ENCODE assay signal across 9 cellular contexts in genomic region chr20:38748863-38749153, GRCh38. TPM values are rescaled to one million over a fixed set of nuclear protein-coding genes. Genes with fewer than 3 reads are reported as not detected.
DNase-seq lines count a peak whose midpoint lies in the region; ATAC-seq and TF ChIP-seq lines count a peak whose summit lies in the region.
"Had no signal": no experiment of that assay in that cellular context is flagged by ENCODE, and none has a peak within 500 bp of the region (broad histone marks: within the 10 kb centered on the region; RNA-seq: fewer than 3 reads in every experiment).

No MANE protein-coding gene starts in this region.

- peak overlapping the region; percentile 99 for H2AFZ ChIP-seq in DND-41 (ENCODE audit: low read depth, low read length)

- DNase-seq in DND-41, result peak; percentile 39
- no peak for DNase-seq in HFF-Myc (ENCODE audit: extremely low read depth, low read depth)
- DNase-seq in NCI-H510A (lab: John Stamatoyannopoulos, UW), result peak; percentile 48
- no peak for DNase-seq in immature natural killer cell
- peak; percentile 62 to 66 for DNase-seq in stimulated activated CD4-positive, alpha-beta T cell treated with anti-CD3 and anti-CD28 coated beads, Interleukin-2, amount 100 ng/mL, for 24 hours
- DNase-seq in A172 (ENCODE audit: low spot score), result no peak

- H3K27ac Mint-ChIP-seq in activated naive CD8-positive, alpha-beta T cell, result peak overlapping the region; percentile 87
- peak overlapping the region; percentile 44 to 97 (median 94) for H3K27ac Mint-ChIP-seq in immature natural killer cell

- no peaks in the 10 kb centered on the region for H3K27me3 Mint-ChIP-seq in activated naive CD8-positive, alpha-beta T cell
- H3K27me3 Mint-ChIP-seq in immature natural killer cell (ENCODE audit: low read depth in 3 of 3), result peaks cover 3 to 10% (median 7%) of the 10 kb centered on the region in 3 donors

- no peaks in the 10 kb centered on the region for H3K9me3 Mint-ChIP-seq in activated naive CD8-positive, alpha-beta T cell (ENCODE audit: low read depth)
- H3K9me3 Mint-ChIP-seq in immature natural killer cell, result no peaks in the 10 kb centered on the region

- peak overlapping the region; percentile 40 to 82 for H3K4me3 ChIP-seq in DND-41 (ENCODE audit: low read depth in 1 of 2, low read length in 2 of 2)
- H3K4me3 ChIP-seq in HFF-Myc (replicated peaks; ENCODE audit: low read depth, low read length), result peak overlapping the region; percentile 96

- no peaks in the 10 kb centered on the region for H3K27me3 ChIP-seq in DND-41 (ENCODE audit: insufficient read depth, low read length, poor library complexity)

- H3K27ac ChIP-seq in DND-41 (ENCODE audit: low read length), result peak overlapping the region; percentile 82

- H3K9ac ChIP-seq in DND-41 (ENCODE audit: low read depth, low read length), result peak overlapping the region; percentile 82

- H4K20me1 ChIP-seq in DND-41 (ENCODE audit: insufficient read depth, low read length), result no peaks in the 10 kb centered on the region

- H3K4me2 ChIP-seq in DND-41 (ENCODE audit: insufficient read depth, low read length), result peak overlapping the region; percentile 85

- TF ChIP-seq CTCF in DND-41 (IDR thresholded peaks at IDR 0.05; ENCODE audit: borderline replicate concordance, extremely low read depth, low read length, poor library complexity, severe bottlenecking) (no peak), HFF-Myc (IDR thresholded peaks at IDR 0.05; ENCODE audit: low read depth, low read length, missing control alignments) (no peak)

- ATAC-seq in DND-41 (ENCODE audit: insufficient read depth, low read depth) (peak; percentile 16), GM19452 (IDR thresholded peaks at IDR 0.05; ENCODE audit: unreplicated experiment) (no peak)

- no peaks in the 10 kb centered on the region for H3K9me3 ChIP-seq in DND-41 (ENCODE audit: insufficient read depth, low read length, severe bottlenecking)

- H3K4me1 Mint-ChIP-seq in activated naive CD8-positive, alpha-beta T cell (ENCODE audit: low read depth), result peaks cover 22% of the 10 kb centered on the region
- peaks cover 27 to 33% of the 10 kb centered on the region in 2 donors for H3K4me1 Mint-ChIP-seq in immature natural killer cell

- peaks cover 30% of the 10 kb centered on the region for H3K4me1 ChIP-seq in DND-41 (ENCODE audit: insufficient read depth, low read length)

- peaks cover 24% of the 10 kb centered on the region for H3K79me2 ChIP-seq in DND-41 (ENCODE audit: insufficient read depth, low read length)

- H3K4me3 Mint-ChIP-seq in activated naive CD8-positive, alpha-beta T cell, result peak overlapping the region; percentile 93
- H3K4me3 Mint-ChIP-seq in immature natural killer cell, result peak overlapping the region; percentile 90 to 96 (median 94)

- peaks cover under 1% of the 10 kb centered on the region for H3K36me3 Mint-ChIP-seq in activated naive CD8-positive, alpha-beta T cell
- H3K36me3 Mint-ChIP-seq in immature natural killer cell, result peaks cover 8 to 17% (median 12%) of the 10 kb centered on the region in 3 donors

- H3K36me3 ChIP-seq in DND-41 (ENCODE audit: insufficient read depth, low read length), result peaks cover 33% of the 10 kb centered on the region

RNA-seq across cellular contexts. Expression of gene ACTR5, which starts 0.5 kb away (rescaled TPM):
- 10 to 100 TPM in 1 of 3 donors, 1 to 10 TPM in 2; 8.0 to 11.1 (median 8.7) TPM for polyA plus RNA-seq in immature natural killer cell
- total RNA-seq in A172 (2014; rRNA removed; shearing (Covaris generic)), result 9.4 and 12.0 TPM in 2 replicates

RNA-seq across cellular contexts. Expression of gene SLC32A1, which starts 24.5 kb away (rescaled TPM):
- polyA plus RNA-seq in immature natural killer cell, result not detected
- not detected in 2 replicates for total RNA-seq in A172 (2014; rRNA removed; shearing (Covaris generic))
- total RNA-seq: M059J had no signal

RNA-seq across cellular contexts. Expression of gene PPP1R16B, which starts 56.7 kb away (rescaled TPM):
- polyA plus RNA-seq in immature natural killer cell, result 10 to 100 TPM; 23.6 to 42.8 (median 24.9) TPM
- 0.14 TPM in 2 replicates for total RNA-seq in A172 (2014; rRNA removed; shearing (Covaris generic))
- total RNA-seq: M059J had no signal

Comparison
In these comparisons a context has a peak if more than half of its experiments do, and no peak if none do; other contexts are left out.
1. DNase-seq: peak in DND-41 (single experiment), NCI-H510A (single experiment) and stimulated activated CD4-positive, alpha-beta T cell treated with anti-CD3 and anti-CD28 coated beads, Interleukin-2, amount 100 ng/mL, for 24 hours (2 of 2); none in HFF-Myc (single experiment), immature natural killer cell (0 of 3) and A172 (single experiment).